In the genomic region with DNA sequence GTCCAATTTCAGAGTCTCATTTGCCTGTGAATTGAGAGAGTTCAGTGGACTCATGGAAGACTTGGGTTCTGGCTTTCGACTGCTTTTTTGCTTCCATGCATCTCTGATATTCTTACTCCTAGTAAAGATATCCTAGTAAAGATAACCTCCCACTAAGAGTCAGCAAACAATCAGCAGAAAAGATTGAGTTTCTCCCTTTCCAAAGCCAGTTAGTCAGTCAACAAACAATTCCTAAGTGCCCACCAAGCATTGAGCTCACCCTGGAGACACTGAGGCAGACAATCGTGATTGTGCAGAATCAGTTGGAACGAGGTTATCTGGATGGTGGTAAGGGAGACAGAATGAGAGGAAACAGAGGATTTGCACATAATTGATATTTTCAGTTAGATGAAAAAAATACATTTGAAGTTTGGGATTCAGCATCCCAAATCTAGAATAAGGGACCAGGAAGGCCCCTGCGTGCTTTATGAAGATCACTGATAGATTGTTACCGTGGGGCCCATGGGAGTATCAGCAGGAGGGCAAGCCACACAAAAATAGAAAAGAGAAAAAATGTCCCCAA, we compare ENCODE assay signal across 15 cellular contexts.
DNase-seq lines count a peak whose midpoint lies in the region; TF ChIP-seq lines count a peak whose summit lies in the region.
"Had no signal": no experiment of that assay in that cellular context is flagged by ENCODE, and none has a peak within 500 bp of the region (broad histone marks: within the 10 kb centered on the region; RNA-seq: fewer than 3 reads in every experiment).

No MANE protein-coding gene starts in this region.

- H2AFZ ChIP-seq in ACC112 (ENCODE audit: low read length, unreplicated experiment) (no peak overlapping the region), OCI-LY3 (ENCODE audit: low read depth, low read length) (no peak overlapping the region), fibroblast of lung (ENCODE audit: low read length) (no peak overlapping the region)

- H3K36me3 ChIP-seq in ACC112 (ENCODE audit: insufficient read depth, low read length) (no peaks in the 10 kb centered on the region), OCI-LY3 (replicated peaks; ENCODE audit: low read depth, low read length) (peaks cover 4% of the 10 kb centered on the region), fibroblast of lung (ENCODE audit: control insufficient read depth, insufficient read depth, low read length) (no peaks in the 10 kb centered on the region), sigmoid colon (no peaks in the 10 kb centered on the region)

- no peak for TF ChIP-seq EP300 in sigmoid colon (IDR thresholded peaks at IDR 0.05)

- no peaks in the 10 kb centered on the region for H3K9me3 ChIP-seq in OCI-LY3 (ENCODE audit: insufficient read depth, low read length)
- H3K9me3 ChIP-seq in fibroblast of lung (ENCODE audit: control insufficient read depth, insufficient read depth, low read depth, low read length): no peaks in the 10 kb centered on the region
- no peaks in the 10 kb centered on the region for H3K9me3 ChIP-seq in sigmoid colon
- H3K9me3 ChIP-seq: Caco-2 had no signal

- intact Hi-C loops in sigmoid colon (cut with DNase I): loop anchor here (5.0 to 10.0 kb wide), 2 partner anchors 85 to 183 kb away; no protein-coding TSS in a partner anchor

- H3K4me3 ChIP-seq in ACC112 (ENCODE audit: low read depth, low read length) (no peak overlapping the region), OCI-LY3 (ENCODE audit: low read length) (no peak overlapping the region), fibroblast of lung (replicated peaks in 1 of 4; ENCODE audit: control extremely low read depth in 1 of 4, insufficient read depth in 1 of 4, low read depth in 3 of 4, low read length in 4 of 4) (no peak overlapping the region), sigmoid colon (no peak overlapping the region)

- peaks cover 50% of the 10 kb centered on the region for H3K4me1 ChIP-seq in ACC112 (ENCODE audit: control insufficient read depth, insufficient read depth, low read length, unreplicated experiment)
- peaks cover 73% of the 10 kb centered on the region for H3K4me1 ChIP-seq in OCI-LY3 (ENCODE audit: low read length)
- peaks cover 17% of the 10 kb centered on the region for H3K4me1 ChIP-seq in fibroblast of lung (ENCODE audit: control insufficient read depth, extremely low read depth, insufficient read depth, low read length)
- peaks cover 0 to 37% (median 31%) of the 10 kb centered on the region in 4 donors for H3K4me1 ChIP-seq in sigmoid colon

- TF ChIP-seq CTCF in OCI-LY3 (IDR thresholded peaks at IDR 0.05; ENCODE audit: low read depth, low read length): no peak
- TF ChIP-seq CTCF in fibroblast of lung (conservative IDR thresholded peaks at IDR 0.05 in 1 of 2, IDR thresholded peaks at IDR 0.05 in 1 of 2; ENCODE audit: low read depth in 1 of 2, low read length in 2 of 2): no peak
- TF ChIP-seq CTCF in sigmoid colon (IDR thresholded peaks at IDR 0.05): no peak

- no peaks in the 10 kb centered on the region for H3K79me2 ChIP-seq in ACC112 (ENCODE audit: control insufficient read depth, insufficient read depth, low read length, unreplicated experiment)
- peaks cover 31% of the 10 kb centered on the region for H3K79me2 ChIP-seq in OCI-LY3 (ENCODE audit: low read length)
- H3K79me2 ChIP-seq in fibroblast of lung (ENCODE audit: control insufficient read depth, insufficient read depth, low read length): no peaks in the 10 kb centered on the region

- H3K27me3 ChIP-seq in ACC112 (ENCODE audit: insufficient read depth, low read length): no peaks in the 10 kb centered on the region
- no peaks in the 10 kb centered on the region for H3K27me3 ChIP-seq in OCI-LY3 (ENCODE audit: low read depth, low read length)
- H3K27me3 ChIP-seq in fibroblast of lung (ENCODE audit: control insufficient read depth, insufficient read depth, low read length): no peaks in the 10 kb centered on the region
- H3K27me3 ChIP-seq in sigmoid colon: no peaks in the 10 kb centered on the region

- no peak for DNase-seq in fibroblast of lung (ENCODE audit: low read depth in 2 of 2)
- no peak for DNase-seq in sigmoid colon
- no peak for DNase-seq in central memory CD4-positive, alpha-beta T cell
- no peak for DNase-seq in NOMO-1 treated with DMSO at 0.1 percent for 48 hours (lab: John Stamatoyannopoulos, UW; ENCODE audit: unreplicated experiment)
- DNase-seq in amygdala (lab: John Stamatoyannopoulos, UW): no peak
- DNase-seq: activated CD4-positive, alpha-beta T cell treated with anti-CD3 and anti-CD28 coated beads, Interleukin-2, amount 50 U/mL, for 48 hours; activated naive CD4-positive, alpha-beta T cell treated with Interleukin-2 at 50 U/mL for 16 hours; anterior cingulate cortex; Caco-2; effector memory CD8-positive, alpha-beta T cell; GOT3; stimulated activated CD4-positive, alpha-beta T cell treated with anti-CD3 and anti-CD28 coated beads, Interleukin-4, amount 100 ng/mL, for 4 hours; T-helper 2 cell had no signal

- TF ChIP-seq POLR2A in sigmoid colon (IDR thresholded peaks at IDR 0.05): no peak

- no peaks in the 10 kb centered on the region for H4K20me1 ChIP-seq in OCI-LY3 (ENCODE audit: insufficient read depth, low read length)
- no peaks in the 10 kb centered on the region for H4K20me1 ChIP-seq in fibroblast of lung (ENCODE audit: control insufficient read depth, extremely low read depth, insufficient read depth, low read length)

- no peak overlapping the region for H3K9ac ChIP-seq in OCI-LY3 (ENCODE audit: low read length)
- no peak overlapping the region for H3K9ac ChIP-seq in fibroblast of lung (ENCODE audit: insufficient read depth, low read length)

- WGBS in sigmoid colon, 2 donors: 87 to 90% methylated on average over 5 of the region's 5 CpGs

- H3K27ac ChIP-seq in ACC112 (ENCODE audit: low read depth, low read length) (peak overlapping the region; percentile 99), OCI-LY3 (ENCODE audit: low read length) (peak overlapping the region; percentile 93), fibroblast of lung (ENCODE audit: insufficient read depth, low read length) (peak overlapping the region; percentile 36), sigmoid colon (peak overlapping the region in 3 of 4 donors; percentile 68 to 88 (median 78))

- peak overlapping the region; percentile 89 for H3K4me2 ChIP-seq in OCI-LY3 (ENCODE audit: low read length)
- no peak overlapping the region for H3K4me2 ChIP-seq in fibroblast of lung (ENCODE audit: extremely low read depth, insufficient read depth, low read length)

Comparison
In these comparisons a context has a peak if more than half of its experiments do, and no peak if none do; other contexts are left out.
1. H3K27ac ChIP-seq: peak in every context shown above with its lines; median percentile 99 in ACC112; 93 in OCI-LY3; 78 in sigmoid colon; 36 in fibroblast of lung.